18 cellular contexts compared by ENCODE assay signal in the genomic region with DNA sequence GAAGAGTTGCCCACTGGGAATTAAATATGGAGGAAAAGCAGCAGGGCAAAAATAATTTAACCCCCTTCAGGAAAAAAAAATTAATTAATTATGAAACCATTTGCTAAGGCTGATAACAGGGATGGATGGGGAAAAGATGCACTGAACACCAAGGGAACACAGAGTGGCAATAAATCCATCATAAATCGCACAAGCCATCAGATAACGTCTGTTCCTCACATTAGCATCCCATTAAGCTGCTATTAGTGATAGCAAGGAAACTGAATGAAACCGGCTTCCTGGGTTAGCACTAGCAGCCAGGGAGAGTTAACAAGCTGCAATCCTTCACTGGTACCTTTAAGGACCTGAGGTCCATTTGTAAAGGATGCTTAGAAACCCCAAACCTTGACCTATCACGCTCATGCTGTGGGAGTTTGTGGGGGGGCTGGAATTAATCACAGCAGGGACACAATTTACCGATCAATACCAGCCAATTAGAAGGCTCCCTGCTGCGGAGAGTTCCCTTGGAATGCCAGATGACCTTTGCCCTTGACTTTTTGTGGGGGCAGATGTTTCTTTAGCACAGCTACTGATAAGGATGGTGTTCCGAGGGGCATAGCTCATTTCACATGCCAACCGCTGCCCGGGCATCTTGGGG.
DNase-seq lines count a peak whose midpoint lies in the region; ATAC-seq and TF ChIP-seq lines count a peak whose summit lies in the region.
"Had no signal": no experiment of that assay in that cellular context is flagged by ENCODE, and none has a peak within 500 bp of the region (broad histone marks: within the 10 kb centered on the region; RNA-seq: fewer than 3 reads in every experiment).

No MANE protein-coding gene starts in this region.

- H3K36me3 ChIP-seq in neural cell (ENCODE audit: insufficient read depth, low read length) (no peaks in the 10 kb centered on the region), hepatocyte (replicated peaks; ENCODE audit: insufficient read depth, low read depth) (no peaks in the 10 kb centered on the region)

- TF ChIP-seq CTCF in WTC11 (IDR thresholded peaks at IDR 0.05) (no peak), neural cell (IDR thresholded peaks at IDR 0.05; ENCODE audit: poor library complexity, severe bottlenecking) (no peak), hepatocyte (IDR thresholded peaks at IDR 0.05; ENCODE audit: poor library complexity) (no peak)

- no peaks in the 10 kb centered on the region; the same call in 1 of the 2 replicates for H3K27me3 Mint-ChIP-seq in WTC11 (ENCODE audit: low read depth)
- H3K27me3 Mint-ChIP-seq in immature natural killer cell (ENCODE audit: low read depth in 3 of 3): peaks cover 0 to 3% (median 0%) of the 10 kb centered on the region in 3 donors

- no peaks in the 10 kb centered on the region for H3F3A ChIP-seq in neural cell (ENCODE audit: insufficient read depth, low read length, poor library complexity, severe bottlenecking)

- H3K27ac ChIP-seq in neural cell (ENCODE audit: low read length) (peak overlapping the region; percentile 91), hepatocyte (no peak overlapping the region)
- H3K27ac ChIP-seq: C4-2B had no signal

- no peak for TF ChIP-seq EP300 in neural cell (conservative IDR thresholded peaks at IDR 0.05; ENCODE audit: poor library complexity, severe bottlenecking)

- H4K20me1 ChIP-seq in neural cell (ENCODE audit: insufficient read depth) (no peaks in the 10 kb centered on the region), hepatocyte (ENCODE audit: insufficient read depth, poor library complexity, severe bottlenecking) (no peaks in the 10 kb centered on the region)

- peak; percentile 55 for ATAC-seq in WTC11
- ATAC-seq in GM18498 (IDR thresholded peaks at IDR 0.05; ENCODE audit: unreplicated experiment): no peak

- no peaks in the 10 kb centered on the region for H3K4me1 ChIP-seq in hepatocyte (ENCODE audit: insufficient read depth)

- peaks cover 13% of the 10 kb centered on the region for H3K9me3 Mint-ChIP-seq in WTC11
- peaks cover 0 to 6% (median 0%) of the 10 kb centered on the region in 6 donors for H3K9me3 Mint-ChIP-seq in immature natural killer cell
- H3K9me3 Mint-ChIP-seq: HFFc6 had no signal

- H3K36me3 Mint-ChIP-seq in WTC11 (no peaks in the 10 kb centered on the region; the same call in 1 of the 2 replicates), immature natural killer cell (no peaks in the 10 kb centered on the region)

- H2AFZ ChIP-seq in neural cell (ENCODE audit: low read depth, low read length): no peak overlapping the region
- H2AFZ ChIP-seq in hepatocyte: no peak overlapping the region

- peak; percentile 65 for DNase-seq in NCI-H2227 (lab: John Stamatoyannopoulos, UW; ENCODE audit: unreplicated experiment)
- no peak for DNase-seq in NCI-H2227 treated with DMSO at 0.1 percent for 48 hours (lab: John Stamatoyannopoulos, UW)
- DNase-seq in WTC11 (ENCODE audit: low spot score): no peak
- no peak for DNase-seq in hepatocyte (ENCODE audit: low spot score)
- DNase-seq in immature natural killer cell: no peak
- DNase-seq: AML-193; Calu3; CD8-positive, alpha-beta memory T cell; GDM1; H7; HFFc6; Kasumi-1; NCI-H1930; NCI-H524 treated with DMSO at 0.1 percent for 48 hours; Right ventricle myocardium superior had no signal

- whole genome bisulfite sequencing in hepatocyte (ENCODE audit: low lambda C conversion rate, missing lambda C conversion rate): 49% methylated on average over 9 of the region's 9 CpGs

- H3K9ac ChIP-seq in neural cell (ENCODE audit: low read length): peak overlapping the region; percentile 55

- H3K79me2 ChIP-seq in neural cell (replicated peaks; ENCODE audit: insufficient read depth, low read length): no peaks in the 10 kb centered on the region
- H3K79me2 ChIP-seq in hepatocyte: no peaks in the 10 kb centered on the region

- H3K4me1 Mint-ChIP-seq in WTC11 (peaks cover 40% of the 10 kb centered on the region), immature natural killer cell (peaks cover 7 to 10% of the 10 kb centered on the region in 2 donors)

- H3K27ac Mint-ChIP-seq in WTC11 (no peak overlapping the region), immature natural killer cell (no peak overlapping the region)
- H3K27ac Mint-ChIP-seq: CD8-positive, alpha-beta memory T cell; HFFc6 had no signal

- no peak overlapping the region for H3K4me3 Mint-ChIP-seq in WTC11
- no peak overlapping the region for H3K4me3 Mint-ChIP-seq in immature natural killer cell
- H3K4me3 Mint-ChIP-seq: CD8-positive, alpha-beta memory T cell; HFFc6 had no signal

- H3K4me3 ChIP-seq in neural cell (ENCODE audit: low read length): peak overlapping the region; percentile 26
- no peak overlapping the region for H3K4me3 ChIP-seq in hepatocyte

- H3K27me3 ChIP-seq in neural cell (ENCODE audit: insufficient read depth, low read depth, low read length): no peaks in the 10 kb centered on the region
- H3K27me3 ChIP-seq in hepatocyte: no peaks in the 10 kb centered on the region

- H3K9me2 ChIP-seq in neural cell (ENCODE audit: insufficient read depth, low read length): no peaks in the 10 kb centered on the region
- H3K9me2 ChIP-seq in hepatocyte (replicated peaks; ENCODE audit: insufficient read depth): no peaks in the 10 kb centered on the region

- H3K4me2 ChIP-seq in neural cell (ENCODE audit: low read length) (peak overlapping the region; percentile 9), hepatocyte (no peak overlapping the region)

- CTCF ChIA-PET in WTC11 (lab: Charles Lee): interaction anchor here (0.8 to 2.2 kb wide), 9 partner anchors 56 to 358 kb away, joined by 3 to 11 read pairs (median 4); a partner anchor contains a TSS

- peak; percentile 24 for TF ChIP-seq RAD21 in neural cell (conservative IDR thresholded peaks at IDR 0.05)

- H3K9me3 ChIP-seq in neural cell (ENCODE audit: low read length) (no peaks in the 10 kb centered on the region), hepatocyte (ENCODE audit: low read depth) (no peaks in the 10 kb centered on the region)

- POLR2A ChIA-PET in WTC11 (lab: Charles Lee): no interaction called here

TF ChIP-seq in WTC11, 78 proteins besides CTCF, POLR2A, EP300 and RAD21:
- TF ChIP-seq TEAD1 (CRISPR knock-in tag; IDR thresholded peaks at IDR 0.05) (peak; percentile 85; the same call in 1 of the 2 replicates), ZNF423 (CRISPR knock-in tag; IDR thresholded peaks at IDR 0.05) (peak; percentile 41; the same call in 1 of the 2 replicates)
- TF ChIP-seq, protein P1, sequence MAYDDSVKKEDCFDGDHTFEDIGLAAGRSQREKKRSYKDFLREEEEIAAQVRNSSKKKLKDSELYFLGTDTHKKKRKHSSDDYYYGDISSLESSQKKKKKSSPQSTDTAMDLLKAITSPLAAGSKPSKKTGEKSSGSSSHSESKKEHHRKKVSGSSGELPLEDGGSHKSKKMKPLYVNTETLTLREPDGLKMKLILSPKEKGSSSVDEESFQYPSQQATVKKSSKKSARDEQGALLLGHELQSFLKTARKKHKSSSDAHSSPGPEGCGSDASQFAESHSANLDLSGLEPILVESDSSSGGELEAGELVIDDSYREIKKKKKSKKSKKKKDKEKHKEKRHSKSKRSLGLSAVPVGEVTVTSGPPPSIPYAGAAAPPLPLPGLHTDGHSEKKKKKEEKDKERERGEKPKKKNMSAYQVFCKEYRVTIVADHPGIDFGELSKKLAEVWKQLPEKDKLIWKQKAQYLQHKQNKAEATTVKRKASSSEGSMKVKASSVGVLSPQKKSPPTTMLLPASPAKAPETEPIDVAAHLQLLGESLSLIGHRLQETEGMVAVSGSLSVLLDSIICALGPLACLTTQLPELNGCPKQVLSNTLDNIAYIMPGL (CRISPR knock-in tag; IDR thresholded peaks at IDR 0.05): no peak

TF ChIP-seq in neural cell, 6 proteins besides CTCF, POLR2A, EP300 and RAD21:
- TF ChIP-seq TAF1 (IDR thresholded peaks at IDR 0.05; ENCODE audit: low read depth) (no peak), MXI1 (conservative IDR thresholded peaks at IDR 0.05; ENCODE audit: poor library complexity, severe bottlenecking) (no peak), SMC3 (conservative IDR thresholded peaks at IDR 0.05; ENCODE audit: poor library complexity) (no peak), EZH2 (IDR thresholded peaks at IDR 0.05; ENCODE audit: borderline replicate concordance, insufficient read depth, low read length, poor library complexity, severe bottlenecking) (no peak), POLR2AphosphoS5 (IDR thresholded peaks at IDR 0.05) (peak; percentile 56)
- TF ChIP-seq, protein P2, sequence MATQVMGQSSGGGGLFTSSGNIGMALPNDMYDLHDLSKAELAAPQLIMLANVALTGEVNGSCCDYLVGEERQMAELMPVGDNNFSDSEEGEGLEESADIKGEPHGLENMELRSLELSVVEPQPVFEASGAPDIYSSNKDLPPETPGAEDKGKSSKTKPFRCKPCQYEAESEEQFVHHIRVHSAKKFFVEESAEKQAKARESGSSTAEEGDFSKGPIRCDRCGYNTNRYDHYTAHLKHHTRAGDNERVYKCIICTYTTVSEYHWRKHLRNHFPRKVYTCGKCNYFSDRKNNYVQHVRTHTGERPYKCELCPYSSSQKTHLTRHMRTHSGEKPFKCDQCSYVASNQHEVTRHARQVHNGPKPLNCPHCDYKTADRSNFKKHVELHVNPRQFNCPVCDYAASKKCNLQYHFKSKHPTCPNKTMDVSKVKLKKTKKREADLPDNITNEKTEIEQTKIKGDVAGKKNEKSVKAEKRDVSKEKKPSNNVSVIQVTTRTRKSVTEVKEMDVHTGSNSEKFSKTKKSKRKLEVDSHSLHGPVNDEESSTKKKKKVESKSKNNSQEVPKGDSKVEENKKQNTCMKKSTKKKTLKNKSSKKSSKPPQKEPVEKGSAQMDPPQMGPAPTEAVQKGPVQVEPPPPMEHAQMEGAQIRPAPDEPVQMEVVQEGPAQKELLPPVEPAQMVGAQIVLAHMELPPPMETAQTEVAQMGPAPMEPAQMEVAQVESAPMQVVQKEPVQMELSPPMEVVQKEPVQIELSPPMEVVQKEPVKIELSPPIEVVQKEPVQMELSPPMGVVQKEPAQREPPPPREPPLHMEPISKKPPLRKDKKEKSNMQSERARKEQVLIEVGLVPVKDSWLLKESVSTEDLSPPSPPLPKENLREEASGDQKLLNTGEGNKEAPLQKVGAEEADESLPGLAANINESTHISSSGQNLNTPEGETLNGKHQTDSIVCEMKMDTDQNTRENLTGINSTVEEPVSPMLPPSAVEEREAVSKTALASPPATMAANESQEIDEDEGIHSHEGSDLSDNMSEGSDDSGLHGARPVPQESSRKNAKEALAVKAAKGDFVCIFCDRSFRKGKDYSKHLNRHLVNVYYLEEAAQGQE (IDR thresholded peaks at IDR 0.05; ENCODE audit: borderline replicate concordance): peak; percentile 33
